ENCODE assay signal across 8 cellular contexts in genomic region chr17:21252875-21253645, GRCh38.
DNase-seq lines count a peak whose midpoint lies in the region; ATAC-seq lines count a peak whose summit lies in the region.

NATD1 (minus strand) TSS chr17:21253410; CDS start chr17:21253264, 146 bp downstream.

- H3K9ac ChIP-seq in stomach smooth muscle (ENCODE audit: low read length in 2 of 2) = peak within 1 kb of the TSS; percentile 74 to 82

- no peaks in the 10 kb centered on the region for H3K9me3 ChIP-seq in neuron (ENCODE audit: low read length)
- H3K9me3 ChIP-seq in stomach smooth muscle (ENCODE audit: control insufficient read depth in 2 of 2, low read length in 2 of 2) = no peaks in the 10 kb centered on the region

- H3K27me3 ChIP-seq in neuron (ENCODE audit: insufficient read depth, low read length) (no peaks in the 10 kb centered on the region), stomach smooth muscle (ENCODE audit: control insufficient read depth in 1 of 2, insufficient read depth in 2 of 2, low read length in 2 of 2) (no peaks in the 10 kb centered on the region)

- ATAC-seq in GM21381 (IDR thresholded peaks at IDR 0.05; ENCODE audit: unreplicated experiment) = peak; percentile 60

- peak within 1 kb of the TSS; percentile 46 for H3K27ac ChIP-seq in stomach smooth muscle (ENCODE audit: low read length)

- DNase-seq in COLO829 (ENCODE audit: low spot score) (peak; percentile 80), HuH-7 (ENCODE audit: low spot score) (peak; percentile 75), SIG-M5 (lab: John Stamatoyannopoulos, UW) (peak; percentile 23), activated gamma-delta T cell treated with Interleukin-2 at 50 U/mL for 16 hours (peak; percentile 75), foreskin melanocyte (peak; percentile 68)

- peak within 1 kb of the TSS; percentile 58 for H3K4me3 ChIP-seq in neuron (ENCODE audit: low read length)
- peak within 1 kb of the TSS; percentile 76 to 77 for H3K4me3 ChIP-seq in stomach smooth muscle (ENCODE audit: low read length in 2 of 2)

- H3K4me1 ChIP-seq in neuron (ENCODE audit: insufficient read depth, low read length) (no peaks in the 10 kb centered on the region), stomach smooth muscle (ENCODE audit: control insufficient read depth, insufficient read depth, low read length) (peaks cover 34% of the 10 kb centered on the region)

- H3K36me3 ChIP-seq in neuron (ENCODE audit: insufficient read depth, low read length) (no peaks in the 10 kb centered on the region), stomach smooth muscle (ENCODE audit: control insufficient read depth in 2 of 2, insufficient read depth in 2 of 2, low read length in 2 of 2) (no peaks in the 10 kb centered on the region)

- peak within 1 kb of the TSS; percentile 77 for H2AFZ ChIP-seq in neuron (ENCODE audit: low read depth, low read length)

Comparison
In these comparisons a context has a peak if more than half of its experiments do, and no peak if none do; other contexts are left out.
1. Peak in every context shown above with its lines: DNase-seq, ATAC-seq, H3K4me3 ChIP-seq and H3K27ac ChIP-seq.
2. DNase-seq: peak in every context shown above with its lines; median percentile 80 in COLO829; 75 in HuH-7; 75 in activated gamma-delta T cell treated with Interleukin-2 at 50 U/mL for 16 hours; 68 in foreskin melanocyte; 23 in SIG-M5.